In genomic region chr1:1013105-1013921, GRCh38 we compare ENCODE assay signal across 1 cellular context.
TF ChIP-seq lines count a peak whose summit lies in the region.

Gene ISG15 (plus strand): TSS chr1:1013497. CDS start chr1:1013574, 77 bp downstream.

TF ChIP-seq in HepG2, 621 proteins besides CTCF, POLR2A, EP300 and RAD21 (continued from another document and continues in another):
- TF ChIP-seq PATZ1 (CRISPR knock-in tag; IDR thresholded peaks at IDR 0.05) (peak; percentile 52; the same call in 1 of the 2 replicates), PAF1 (CRISPR knock-in tag; IDR thresholded peaks at IDR 0.05) (no peak), FUBP1 (CRISPR knock-in tag; IDR thresholded peaks at IDR 0.05; ENCODE audit: borderline replicate concordance) (no peak), ZNF34 (CRISPR knock-in tag; IDR thresholded peaks at IDR 0.05; ENCODE audit: borderline replicate concordance) (no peak), CC2D1A (CRISPR knock-in tag; IDR thresholded peaks at IDR 0.05) (no peak), GABPA (IDR thresholded peaks at IDR 0.05; ENCODE audit: low read depth, low read length) (no peak), GABPA (CRISPR knock-in tag; IDR thresholded peaks at IDR 0.05; ENCODE audit: low read depth) (peak; percentile 31; the same call in 1 of the 2 replicates), ARID2 (CRISPR knock-in tag; IDR thresholded peaks at IDR 0.05; ENCODE audit: borderline replicate concordance) (peak; percentile 72; the same call in 1 of the 2 replicates), AKNA (CRISPR knock-in tag; IDR thresholded peaks at IDR 0.05; ENCODE audit: borderline replicate concordance) (no peak), ZNF841 (CRISPR knock-in tag; IDR thresholded peaks at IDR 0.05; ENCODE audit: borderline replicate concordance) (no peak), LBX2 (CRISPR knock-in tag; IDR thresholded peaks at IDR 0.05; ENCODE audit: borderline replicate concordance) (no peak), MAZ (IDR thresholded peaks at IDR 0.05; ENCODE audit: borderline replicate concordance, low read depth, low read length) (no peak), MAZ (CRISPR knock-in tag; IDR thresholded peaks at IDR 0.05; ENCODE audit: low read depth) (peak; percentile 70), ZNF598 (CRISPR knock-in tag; IDR thresholded peaks at IDR 0.05; ENCODE audit: borderline replicate concordance) (peak; percentile 45; the same call in 1 of the 2 replicates), ZNF580 (CRISPR knock-in tag; IDR thresholded peaks at IDR 0.05; ENCODE audit: borderline replicate concordance, low read depth) (no peak; the same call in 1 of the 2 replicates), PLRG1 (conservative IDR thresholded peaks at IDR 0.05) (no peak), ZNF781 (CRISPR knock-in tag; IDR thresholded peaks at IDR 0.05; ENCODE audit: borderline replicate concordance, not compliant biosample characterization) (no peak), FOSL2 (CRISPR knock-in tag; IDR thresholded peaks at IDR 0.05) (peak; percentile 70), HMG20B (CRISPR knock-in tag; conservative IDR thresholded peaks at IDR 0.05) (no peak), ZSCAN21 (CRISPR knock-in tag; IDR thresholded peaks at IDR 0.05; ENCODE audit: borderline replicate concordance) (peak; percentile 67), ZNF704 (CRISPR knock-in tag; IDR thresholded peaks at IDR 0.05; ENCODE audit: borderline replicate concordance) (no peak), THAP9 (CRISPR knock-in tag; IDR thresholded peaks at IDR 0.05; ENCODE audit: borderline replicate concordance) (peak; percentile 24; the same call in 1 of the 2 replicates), MAF1 (CRISPR knock-in tag; IDR thresholded peaks at IDR 0.05; ENCODE audit: borderline replicate concordance) (no peak), RFX3 (CRISPR knock-in tag; IDR thresholded peaks at IDR 0.05) (no peak), MATR3 (CRISPR knock-in tag; IDR thresholded peaks at IDR 0.05) (no peak), RBFOX2 (IDR thresholded peaks at IDR 0.05; ENCODE audit: low read depth, low read length) (peak; percentile 49), ZNF616 (CRISPR knock-in tag; IDR thresholded peaks at IDR 0.05; ENCODE audit: low read depth) (no peak), ELK4 (CRISPR knock-in tag; IDR thresholded peaks at IDR 0.05; ENCODE audit: borderline replicate concordance) (no peak), SCMH1 (CRISPR knock-in tag; IDR thresholded peaks at IDR 0.05; ENCODE audit: borderline replicate concordance) (no peak), ZC3H13 (CRISPR knock-in tag; IDR thresholded peaks at IDR 0.05) (no peak), ZNF12 (CRISPR knock-in tag; IDR thresholded peaks at IDR 0.05) (no peak), ZSCAN25 (CRISPR knock-in tag; IDR thresholded peaks at IDR 0.05) (peak; percentile 47; the same call in 1 of the 2 replicates), ZNF468 (CRISPR knock-in tag; IDR thresholded peaks at IDR 0.05) (no peak), ZNF225 (CRISPR knock-in tag; IDR thresholded peaks at IDR 0.05) (no peak), TFDP1 (CRISPR knock-in tag; IDR thresholded peaks at IDR 0.05; ENCODE audit: borderline replicate concordance) (0 out of 2 replicates have a peak, but pooled peaks have one; percentile 13), ATAD3A (CRISPR knock-in tag; IDR thresholded peaks at IDR 0.05) (no peak), SUZ12 (IDR thresholded peaks at IDR 0.05; ENCODE audit: low read depth, low read length) (no peak), ZFX (CRISPR knock-in tag; IDR thresholded peaks at IDR 0.05; ENCODE audit: low read depth) (peak; percentile 69), RFX1 (IDR thresholded peaks at IDR 0.05) (no peak), SRSF9 (IDR thresholded peaks at IDR 0.05; ENCODE audit: borderline replicate concordance, insufficient read depth, low read depth, low read length, poor library complexity, severe bottlenecking) (no peak), ISL2 (CRISPR knock-in tag; IDR thresholded peaks at IDR 0.05) (no peak), SMARCC2 (IDR thresholded peaks at IDR 0.05) (no peak), ZNF513 (CRISPR knock-in tag; conservative IDR thresholded peaks at IDR 0.05) (no peak), TFE3 (CRISPR knock-in tag; IDR thresholded peaks at IDR 0.05) (no peak)
